Comparison of ENCODE assay signal across 2 cellular contexts in genomic region chr13:70668293-70668692, GRCh38.
TF ChIP-seq lines count a peak whose summit lies in the region.

No MANE protein-coding gene starts in this region.

TF ChIP-seq in endothelial cell of umbilical vein, 7 proteins besides CTCF, POLR2A, EP300 and RAD21 (continued from another document):
- no peak for TF ChIP-seq MAX (IDR thresholded peaks at IDR 0.05; ENCODE audit: insufficient read depth, insufficient read length)
- TF ChIP-seq MYC (IDR thresholded peaks at IDR 0.05; ENCODE audit: low read depth, low read length) = no peak
- TF ChIP-seq EZH2 (IDR thresholded peaks at IDR 0.05; ENCODE audit: borderline replicate concordance, low read depth, low read length, severe bottlenecking) = no peak

TF ChIP-seq in SK-N-SH, 30 proteins besides CTCF, POLR2A, EP300 and RAD21 (continued from another document):
- no peak for TF ChIP-seq PBX3 (IDR thresholded peaks at IDR 0.05)
- no peak for TF ChIP-seq FOSL2 (IDR thresholded peaks at IDR 0.05; ENCODE audit: borderline replicate concordance, low read depth)
- no peak for TF ChIP-seq MAX (IDR thresholded peaks at IDR 0.05; ENCODE audit: low read depth)
- no peak for TF ChIP-seq EZH2phosphoT487 (IDR thresholded peaks at IDR 0.05; ENCODE audit: borderline replicate concordance, low read depth)
- TF ChIP-seq SIN3A (IDR thresholded peaks at IDR 0.05; ENCODE audit: borderline replicate concordance, low read depth, low read length) = no peak
- TF ChIP-seq ZBTB33 (IDR thresholded peaks at IDR 0.05; ENCODE audit: borderline replicate concordance, low read depth) = no peak
- TF ChIP-seq SMC3 (IDR thresholded peaks at IDR 0.05; ENCODE audit: low read depth, low read length) = no peak
- no peak for TF ChIP-seq RFX5 (IDR thresholded peaks at IDR 0.05; ENCODE audit: low read length)
- TF ChIP-seq GABPA (IDR thresholded peaks at IDR 0.05; ENCODE audit: low read depth) = no peak
- TF ChIP-seq TAF1 (IDR thresholded peaks at IDR 0.05; ENCODE audit: borderline replicate concordance, low read depth, low read length) = no peak
- no peak for TF ChIP-seq POLR2AphosphoS5 (IDR thresholded peaks at IDR 0.05; ENCODE audit: low read depth, low read length)
- no peak for TF ChIP-seq RXRA (IDR thresholded peaks at IDR 0.05; ENCODE audit: borderline replicate concordance, low read depth)
- no peak for TF ChIP-seq JUND (IDR thresholded peaks at IDR 0.05)
- TF ChIP-seq RCOR1 (IDR thresholded peaks at IDR 0.05; ENCODE audit: low read length) = no peak
- TF ChIP-seq IRF3 (IDR thresholded peaks at IDR 0.05; ENCODE audit: low read depth, low read length) = no peak
